2 cellular contexts compared by ENCODE assay signal in genomic region chr12:709631-710030, GRCh38.
TF ChIP-seq lines count a peak whose summit lies in the region.

No MANE protein-coding gene starts in this region.

TF ChIP-seq in liver, 16 proteins besides CTCF, POLR2A, EP300 and RAD21:
- TF ChIP-seq MAX (IDR thresholded peaks at IDR 0.05), result no peak
- TF ChIP-seq, protein P1, sequence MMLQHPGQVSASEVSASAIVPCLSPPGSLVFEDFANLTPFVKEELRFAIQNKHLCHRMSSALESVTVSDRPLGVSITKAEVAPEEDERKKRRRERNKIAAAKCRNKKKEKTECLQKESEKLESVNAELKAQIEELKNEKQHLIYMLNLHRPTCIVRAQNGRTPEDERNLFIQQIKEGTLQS (IDR thresholded peaks at IDR 0.05), result no peak
- no peak for TF ChIP-seq HNF4A (conservative IDR thresholded peaks at IDR 0.05)
- TF ChIP-seq JUND (IDR thresholded peaks at IDR 0.05), result no peak
- no peak for TF ChIP-seq SP1 (IDR thresholded peaks at IDR 0.05)
- TF ChIP-seq EGR1 (IDR thresholded peaks at IDR 0.05; ENCODE audit: low read depth in 2 of 2), result no peak
- no peak for TF ChIP-seq RXRA (IDR thresholded peaks at IDR 0.05)
- TF ChIP-seq, protein P2, sequence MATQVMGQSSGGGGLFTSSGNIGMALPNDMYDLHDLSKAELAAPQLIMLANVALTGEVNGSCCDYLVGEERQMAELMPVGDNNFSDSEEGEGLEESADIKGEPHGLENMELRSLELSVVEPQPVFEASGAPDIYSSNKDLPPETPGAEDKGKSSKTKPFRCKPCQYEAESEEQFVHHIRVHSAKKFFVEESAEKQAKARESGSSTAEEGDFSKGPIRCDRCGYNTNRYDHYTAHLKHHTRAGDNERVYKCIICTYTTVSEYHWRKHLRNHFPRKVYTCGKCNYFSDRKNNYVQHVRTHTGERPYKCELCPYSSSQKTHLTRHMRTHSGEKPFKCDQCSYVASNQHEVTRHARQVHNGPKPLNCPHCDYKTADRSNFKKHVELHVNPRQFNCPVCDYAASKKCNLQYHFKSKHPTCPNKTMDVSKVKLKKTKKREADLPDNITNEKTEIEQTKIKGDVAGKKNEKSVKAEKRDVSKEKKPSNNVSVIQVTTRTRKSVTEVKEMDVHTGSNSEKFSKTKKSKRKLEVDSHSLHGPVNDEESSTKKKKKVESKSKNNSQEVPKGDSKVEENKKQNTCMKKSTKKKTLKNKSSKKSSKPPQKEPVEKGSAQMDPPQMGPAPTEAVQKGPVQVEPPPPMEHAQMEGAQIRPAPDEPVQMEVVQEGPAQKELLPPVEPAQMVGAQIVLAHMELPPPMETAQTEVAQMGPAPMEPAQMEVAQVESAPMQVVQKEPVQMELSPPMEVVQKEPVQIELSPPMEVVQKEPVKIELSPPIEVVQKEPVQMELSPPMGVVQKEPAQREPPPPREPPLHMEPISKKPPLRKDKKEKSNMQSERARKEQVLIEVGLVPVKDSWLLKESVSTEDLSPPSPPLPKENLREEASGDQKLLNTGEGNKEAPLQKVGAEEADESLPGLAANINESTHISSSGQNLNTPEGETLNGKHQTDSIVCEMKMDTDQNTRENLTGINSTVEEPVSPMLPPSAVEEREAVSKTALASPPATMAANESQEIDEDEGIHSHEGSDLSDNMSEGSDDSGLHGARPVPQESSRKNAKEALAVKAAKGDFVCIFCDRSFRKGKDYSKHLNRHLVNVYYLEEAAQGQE (IDR thresholded peaks at IDR 0.05), result no peak
- no peak for TF ChIP-seq HNF4G (IDR thresholded peaks at IDR 0.05)
- no peak for TF ChIP-seq YY1 (IDR thresholded peaks at IDR 0.05)
- TF ChIP-seq NR2F2 (IDR thresholded peaks at IDR 0.05), result no peak

TF ChIP-seq in HepG2, 621 proteins besides CTCF, POLR2A, EP300 and RAD21:
- TF ChIP-seq ZNF577 (CRISPR knock-in tag; IDR thresholded peaks at IDR 0.05; ENCODE audit: borderline replicate concordance, low read depth) (no peak), EZH2 (conservative IDR thresholded peaks at IDR 0.05; ENCODE audit: low read depth, low read length) (no peak), CBX2 (IDR thresholded peaks at IDR 0.05; ENCODE audit: low read depth, low read length) (no peak), CBX2 (CRISPR knock-in tag; IDR thresholded peaks at IDR 0.05; ENCODE audit: low read depth) (no peak), SP5 (CRISPR knock-in tag; IDR thresholded peaks at IDR 0.05; ENCODE audit: borderline replicate concordance, low read depth) (no peak), FIP1L1 (IDR thresholded peaks at IDR 0.05; ENCODE audit: borderline replicate concordance, insufficient read depth, low read depth, low read length) (no peak), THYN1 (CRISPR knock-in tag; IDR thresholded peaks at IDR 0.05; ENCODE audit: borderline replicate concordance, low read depth) (no peak)
- TF ChIP-seq, protein P3, sequence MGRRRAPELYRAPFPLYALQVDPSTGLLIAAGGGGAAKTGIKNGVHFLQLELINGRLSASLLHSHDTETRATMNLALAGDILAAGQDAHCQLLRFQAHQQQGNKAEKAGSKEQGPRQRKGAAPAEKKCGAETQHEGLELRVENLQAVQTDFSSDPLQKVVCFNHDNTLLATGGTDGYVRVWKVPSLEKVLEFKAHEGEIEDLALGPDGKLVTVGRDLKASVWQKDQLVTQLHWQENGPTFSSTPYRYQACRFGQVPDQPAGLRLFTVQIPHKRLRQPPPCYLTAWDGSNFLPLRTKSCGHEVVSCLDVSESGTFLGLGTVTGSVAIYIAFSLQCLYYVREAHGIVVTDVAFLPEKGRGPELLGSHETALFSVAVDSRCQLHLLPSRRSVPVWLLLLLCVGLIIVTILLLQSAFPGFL (CRISPR knock-in tag; IDR thresholded peaks at IDR 0.05), result no peak
